In genomic region chr2:67037655-67038054, GRCh38 we compare ENCODE assay signal across 17 cellular contexts.
DNase-seq lines count a peak whose midpoint lies in the region; ATAC-seq, FAIRE-seq and TF ChIP-seq lines count a peak whose summit lies in the region.
"Had no signal": no experiment of that assay in that cellular context is flagged by ENCODE, and none has a peak within 500 bp of the region (broad histone marks: within the 10 kb centered on the region; RNA-seq: fewer than 3 reads in every experiment).

No MANE protein-coding gene starts in this region.

- DNase-seq in Calu3 (peak; percentile 68), NCI-H128 (lab: John Stamatoyannopoulos, UW; ENCODE audit: unreplicated experiment) (peak; percentile 44), NCI-H69 (lab: John Stamatoyannopoulos, UW) (peak; percentile 95), HepG2 (ENCODE audit: low spot score) (no peak), A673 (ENCODE audit: low spot score) (no peak), GM12891 (ENCODE audit: insufficient read length, low spot score) (no peak)
- DNase-seq: activated CD4-positive, CD25-positive, alpha-beta regulatory T cell treated with anti-CD3 and anti-CD28 coated beads, Interleukin-2, amount 50 U/mL, for 72 hours; activated CD8-positive, alpha-beta memory T cell treated with anti-CD3 and anti-CD28 coated beads, Interleukin-2, amount 50 U/mL, for 4 hours; activated naive CD4-positive, alpha-beta T cell treated with anti-CD3 and anti-CD28 coated beads, Interleukin-2, amount 50 U/mL, for 16 hours; lower lobe of right lung; MM.1S; naive thymus-derived CD8-positive, alpha-beta T cell had no signal

- H3K27ac Mint-ChIP-seq in Calu3 (ENCODE audit: unreplicated experiment) = peak overlapping the region; percentile 66
- H3K27ac Mint-ChIP-seq: naive thymus-derived CD8-positive, alpha-beta T cell; T-helper 2 cell treated with Interferon-gamma antibody and Interleukin-4, amounts not matched to agents 5 μg/mL and 100 μg/mL, for 36 hours had no signal

- no peak overlapping the region for H2AFZ ChIP-seq in HepG2 (ENCODE audit: low read length)

- peak overlapping the region; percentile 2 for H3K27ac ChIP-seq in HepG2 (ENCODE audit: extremely low read length, insufficient read depth, low read length)
- H3K27ac ChIP-seq in A673 (ENCODE audit: low read depth, low read length, poor library complexity, severe bottlenecking) = no peak overlapping the region
- H3K27ac ChIP-seq: breast epithelium, lower lobe of right lung had no signal

- H3K36me3 Mint-ChIP-seq in Calu3 (ENCODE audit: insufficient read depth, unreplicated experiment) = no peaks in the 10 kb centered on the region
- H3K36me3 Mint-ChIP-seq: naive thymus-derived CD8-positive, alpha-beta T cell had no signal

- H3K79me2 ChIP-seq in HepG2 (ENCODE audit: insufficient read depth, low read length) = no peaks in the 10 kb centered on the region

- POLR2A ChIA-PET in HepG2 (lab: Yijun Ruan, JAX) (no interaction called here), A673 (lab: Charles Lee; ENCODE audit: low non-redundant PET) (no interaction called here)

- H3K4me1 ChIP-seq in HepG2 (ENCODE audit: insufficient read depth, low read length) (0 out of 2 replicates have a peak, but pooled peaks cover 10% of the 10 kb centered on the region), A673 (ENCODE audit: insufficient read depth, low read length, poor library complexity, severe bottlenecking) (peaks cover 28% of the 10 kb centered on the region)
- H3K4me1 ChIP-seq: breast epithelium, lower lobe of right lung had no signal

- TF ChIP-seq CTCF in Calu3 (IDR thresholded peaks at IDR 0.05; ENCODE audit: unreplicated experiment) = no peak
- no peak for TF ChIP-seq CTCF in HepG2 (CRISPR knock-in tag; IDR thresholded peaks at IDR 0.05)
- no peak for TF ChIP-seq CTCF in A673 (conservative IDR thresholded peaks at IDR 0.05; ENCODE audit: low read depth, low read length)

- in situ Hi-C loops in HepG2 (cut with HindIII; ENCODE audit: extremely low pct_ligation_motif_present, low pct_unique_long_range_greater_than_20kb) = no loop called here

- peaks cover 73% of the 10 kb centered on the region for H3K4me1 Mint-ChIP-seq in Calu3 (ENCODE audit: low read depth, unreplicated experiment)
- H3K4me1 Mint-ChIP-seq: naive thymus-derived CD8-positive, alpha-beta T cell had no signal

- H3K27me3 ChIP-seq in HepG2 (ENCODE audit: control insufficient read depth in 1 of 2, insufficient read depth in 2 of 2, low read length in 2 of 2) = no peaks in the 10 kb centered on the region
- H3K27me3 ChIP-seq in A673 (replicated peaks; ENCODE audit: insufficient read depth, low read depth, low read length, poor library complexity) = no peaks in the 10 kb centered on the region
- H3K27me3 ChIP-seq: breast epithelium had no signal

- 0 out of 4 replicates have a peak, but pooled peaks of 1 of the 2 experiments have one; percentile 19 for TF ChIP-seq EP300 in HepG2 (IDR thresholded peaks at IDR 0.05; ENCODE audit: low read depth in 2 of 2, low read length in 2 of 2)
- TF ChIP-seq EP300 in HepG2 (CRISPR knock-in tag; IDR thresholded peaks at IDR 0.05; ENCODE audit: borderline replicate concordance) = no peak

- TF ChIP-seq POLR2A in HepG2 (IDR thresholded peaks at IDR 0.05; ENCODE audit: insufficient read depth in 1 of 2, low read depth in 2 of 2, low read length in 2 of 2) = no peak
- TF ChIP-seq POLR2A in GM12891 (IDR thresholded peaks at IDR 0.05; ENCODE audit: low read depth, low read length) = no peak

- H3K9me3 ChIP-seq in HepG2 (ENCODE audit: low read length) = peaks cover 88% of the 10 kb centered on the region
- H3K9me3 ChIP-seq in A673 (ENCODE audit: low read depth, low read length, poor library complexity, severe bottlenecking) = no peaks in the 10 kb centered on the region
- H3K9me3 ChIP-seq: breast epithelium, lower lobe of right lung had no signal

- 7% methylated on average over 8 of the region's 8 CpGs for WGBS in HepG2 (ENCODE audit: low lambda C conversion rate)

- no peak for TF ChIP-seq RAD21 in HepG2 (CRISPR knock-in tag; IDR thresholded peaks at IDR 0.05)

- FAIRE-seq in HepG2 (lab: Jason Lieb, UNC) (peak; percentile 62), GM12891 (lab: Jason Lieb, UNC) (no peak)

- peak overlapping the region; percentile 22 for H3K4me2 ChIP-seq in HepG2 (ENCODE audit: low read depth, low read length)

- intact Hi-C loops in Calu3 (cut with micrococcal nuclease; ENCODE audit: unreplicated experiment) = loop anchor here (5.0 to 10.0 kb wide), 4 partner anchors 97 to 257 kb away; no protein-coding TSS in a partner anchor
- intact Hi-C loops in HepG2 (cut with micrococcal nuclease; ENCODE audit: unreplicated experiment) = no loop called here
- intact Hi-C loops in A673 (cut with micrococcal nuclease; ENCODE audit: unreplicated experiment) = no loop called here

- H3K4me3 ChIP-seq in HepG2 (replicated peaks in 1 of 3; ENCODE audit: insufficient read depth in 1 of 3, low read depth in 2 of 3, low read length in 3 of 3) = no peak overlapping the region
- no peak overlapping the region for H3K4me3 ChIP-seq in A673 (ENCODE audit: low read depth, low read length, poor library complexity, severe bottlenecking)
- H3K4me3 ChIP-seq: breast epithelium, lower lobe of right lung had no signal

- peak overlapping the region; percentile 27 for H3K4me3 Mint-ChIP-seq in Calu3 (ENCODE audit: low read depth, unreplicated experiment)
- H3K4me3 Mint-ChIP-seq: naive thymus-derived CD8-positive, alpha-beta T cell; T-helper 2 cell treated with Interferon-gamma antibody and Interleukin-4, amounts not matched to agents 5 μg/mL and 100 μg/mL, for 36 hours had no signal

- ATAC-seq in HepG2 (peak; percentile 96), GM18907 (IDR thresholded peaks at IDR 0.05; ENCODE audit: unreplicated experiment) (no peak), HG03159 (IDR thresholded peaks at IDR 0.05; ENCODE audit: unreplicated experiment) (no peak)
- ATAC-seq: naive thymus-derived CD8-positive, alpha-beta T cell; Right ventricle myocardium inferior had no signal

- no TSS peak for BruUV-seq in Calu3 (replicated peaks; lab: Mats Ljungman, UMichigan)
- BruUV-seq in HepG2 (replicated peaks; lab: Mats Ljungman, UMichigan) = no TSS peak
- BruUV-seq in A673 (replicated peaks; lab: Mats Ljungman, UMichigan) = no TSS peak

- no peaks in the 10 kb centered on the region for H4K20me1 ChIP-seq in HepG2 (ENCODE audit: insufficient read depth, low read length)

- H3K27me3 Mint-ChIP-seq in Calu3 (ENCODE audit: unreplicated experiment) = no peaks in the 10 kb centered on the region
- H3K27me3 Mint-ChIP-seq: naive thymus-derived CD8-positive, alpha-beta T cell had no signal

- H3K9ac ChIP-seq in HepG2 (ENCODE audit: insufficient read depth, low read depth, low read length) = no peak overlapping the region

- CTCF ChIA-PET in Calu3 (lab: Charles Lee) (interaction anchor here (0.5 kb wide), 1 partner anchor 17 kb away, joined by 3 read pairs; no protein-coding TSS in a partner anchor), HepG2 (lab: Yijun Ruan, JAX; ENCODE audit: low intra/inter-chr PET ratio, low total read pairs) (no interaction called here), A673 (lab: Charles Lee) (no interaction called here)

- H3K9me3 Mint-ChIP-seq in Calu3 (ENCODE audit: low read depth, unreplicated experiment) = no peaks in the 10 kb centered on the region
- H3K9me3 Mint-ChIP-seq: T-helper 2 cell treated with Interferon-gamma antibody and Interleukin-4, amounts not matched to agents 5 μg/mL and 100 μg/mL, for 36 hours had no signal

- no peaks in the 10 kb centered on the region for H3K36me3 ChIP-seq in HepG2 (replicated peaks in 1 of 2; ENCODE audit: control insufficient read depth in 1 of 2, insufficient read depth in 2 of 2, low read length in 2 of 2)
- H3K36me3 ChIP-seq in A673 (ENCODE audit: insufficient read depth, low read length, poor library complexity, severe bottlenecking) = no peaks in the 10 kb centered on the region
- H3K36me3 ChIP-seq: breast epithelium, lower lobe of right lung had no signal

TF ChIP-seq in HepG2, 621 proteins besides CTCF, POLR2A, EP300 and RAD21 (continues in another document):
- TF ChIP-seq NBN (conservative IDR thresholded peaks at IDR 0.05) = no peak
- no peak for TF ChIP-seq SOX6 (IDR thresholded peaks at IDR 0.05)
- TF ChIP-seq SOX6 (CRISPR knock-in tag; IDR thresholded peaks at IDR 0.05) = peak; percentile 82; the same call in 1 of the 2 replicates
- no peak for TF ChIP-seq FOXM1 (CRISPR knock-in tag; IDR thresholded peaks at IDR 0.05)
- TF ChIP-seq TBX3 (IDR thresholded peaks at IDR 0.05; ENCODE audit: borderline replicate concordance) = peak; percentile 93
- TF ChIP-seq IKZF1 (IDR thresholded peaks at IDR 0.05) = no peak
- TF ChIP-seq FIP1L1 (IDR thresholded peaks at IDR 0.05; ENCODE audit: borderline replicate concordance, insufficient read depth, low read depth, low read length) = no peak

TF ChIP-seq in GM12891, 5 proteins besides CTCF, POLR2A, EP300 and RAD21:
- TF ChIP-seq POU2F2 (IDR thresholded peaks at IDR 0.05; ENCODE audit: low read depth, low read length) (no peak), TAF1 (IDR thresholded peaks at IDR 0.05; ENCODE audit: low read depth, low read length) (no peak), SPI1 (IDR thresholded peaks at IDR 0.05; ENCODE audit: low read depth, low read length) (no peak), POLR2AphosphoS5 (IDR thresholded peaks at IDR 0.05; ENCODE audit: low read depth, low read length) (no peak), PAX5 (IDR thresholded peaks at IDR 0.05; ENCODE audit: insufficient read depth, low read length, severe bottlenecking) (no peak)
TF ChIP-seq in GM12891: peak in this region for 0.

Comparison
In these comparisons a context has a peak if more than half of its experiments do, and no peak if none do; other contexts are left out.
1. DNase-seq: peak in Calu3 (single experiment), NCI-H128 (single experiment) and NCI-H69 (single experiment); none in HepG2 (single experiment), A673 (single experiment) and GM12891 (single experiment).